Comparison of ENCODE assay signal across 12 cellular contexts in genomic region chr2:105771841-105772240, GRCh38. TPM values are rescaled to one million over a fixed set of nuclear protein-coding genes. Genes with fewer than 3 reads are reported as not detected.
A peak's percentile ranks its signal among the peaks of the same experiment; 100 is the strongest.
DNase-seq lines count a peak whose midpoint lies in the region; TF ChIP-seq lines count a peak whose summit lies in the region.
"Had no signal": no experiment of that assay in that cellular context is flagged by ENCODE, and none has a peak within 500 bp of the region (broad histone marks: within the 10 kb centered on the region; RNA-seq: fewer than 3 reads in every experiment).

No MANE protein-coding gene starts in this region.

- H3K9ac ChIP-seq in smooth muscle cell (ENCODE audit: low read depth): no peak overlapping the region

- H3K27me3 ChIP-seq in hepatocyte: no peaks in the 10 kb centered on the region
- no peaks in the 10 kb centered on the region for H3K27me3 ChIP-seq in smooth muscle cell (ENCODE audit: low read depth)
- no peaks in the 10 kb centered on the region for H3K27me3 ChIP-seq in suprapubic skin

- H3K4me1 ChIP-seq in hepatocyte (ENCODE audit: insufficient read depth) (peaks cover 14% of the 10 kb centered on the region), smooth muscle cell (ENCODE audit: low read depth) (peaks cover 5% of the 10 kb centered on the region), suprapubic skin (peaks cover 39% of the 10 kb centered on the region)

- 49% methylated on average over 9 of the region's 9 CpGs for WGBS in hepatocyte (ENCODE audit: low lambda C conversion rate, missing lambda C conversion rate)
- 43% methylated on average over 9 of the region's 9 CpGs for WGBS in smooth muscle cell (ENCODE audit: low lambda C conversion rate)
- WGBS in suprapubic skin: 53% methylated on average over 9 of the region's 9 CpGs

- H3K27ac ChIP-seq in RWPE1 (peak overlapping the region; percentile 30; the same call in 1 of the 2 replicates), angular gyrus (ENCODE audit: low read depth, low read length) (peak overlapping the region; percentile 13), hepatocyte (peak overlapping the region; percentile 39), smooth muscle cell (ENCODE audit: low read depth) (peak overlapping the region; percentile 36), suprapubic skin (no peak overlapping the region)
- H3K27ac ChIP-seq: VCaP had no signal

- in situ Hi-C loops in GM13977 (cut with MboI; ENCODE audit: low pct_unique_long_range_greater_than_20kb, low sequenced_read_pairs, unreplicated experiment): no loop called here

- POLR2A ChIA-PET in RWPE1 (lab: Yijun Ruan, JAX; ENCODE audit: low non-redundant PET): no interaction called here

- H3F3A ChIP-seq in smooth muscle cell (ENCODE audit: low read depth): no peaks in the 10 kb centered on the region

- H3K4me3 ChIP-seq in hepatocyte: no peak overlapping the region
- no peak overlapping the region for H3K4me3 ChIP-seq in smooth muscle cell
- no peak overlapping the region for H3K4me3 ChIP-seq in suprapubic skin

- TF ChIP-seq EP300 in suprapubic skin (IDR thresholded peaks at IDR 0.05): no peak

- TF ChIP-seq POLR2A in suprapubic skin (IDR thresholded peaks at IDR 0.05): no peak

- H3K79me2 ChIP-seq in hepatocyte: peaks cover 100% of the 10 kb centered on the region
- peaks cover 90% of the 10 kb centered on the region for H3K79me2 ChIP-seq in smooth muscle cell (ENCODE audit: low read depth)

- H4K20me1 ChIP-seq in hepatocyte (ENCODE audit: insufficient read depth, poor library complexity, severe bottlenecking) (peaks cover 81% of the 10 kb centered on the region), smooth muscle cell (ENCODE audit: low read depth) (peaks cover 95% of the 10 kb centered on the region)

- H3K36me3 ChIP-seq in hepatocyte (replicated peaks; ENCODE audit: insufficient read depth, low read depth): no peaks in the 10 kb centered on the region
- H3K36me3 ChIP-seq in smooth muscle cell (ENCODE audit: low read depth): no peaks in the 10 kb centered on the region
- peaks cover 4% of the 10 kb centered on the region for H3K36me3 ChIP-seq in suprapubic skin

- no peak overlapping the region for H2AFZ ChIP-seq in hepatocyte
- no peak overlapping the region for H2AFZ ChIP-seq in smooth muscle cell (ENCODE audit: low read depth)

- CTCF ChIA-PET in RWPE1 (lab: Yijun Ruan, JAX): interaction anchor here (0.7 kb wide), 1 partner anchor 746 kb away, joined by 3 read pairs; no protein-coding TSS in a partner anchor

- H3K9me3 ChIP-seq in hepatocyte (ENCODE audit: low read depth) (no peaks in the 10 kb centered on the region), smooth muscle cell (replicated peaks; ENCODE audit: low read depth) (no peaks in the 10 kb centered on the region), suprapubic skin (no peaks in the 10 kb centered on the region)

- no peaks in the 10 kb centered on the region for H3K9me2 ChIP-seq in hepatocyte (replicated peaks; ENCODE audit: insufficient read depth)

- TF ChIP-seq CTCF in RWPE1 (conservative IDR thresholded peaks at IDR 0.05; ENCODE audit: low read depth) (no peak), hepatocyte (IDR thresholded peaks at IDR 0.05; ENCODE audit: poor library complexity) (no peak), smooth muscle cell (IDR thresholded peaks at IDR 0.05; ENCODE audit: borderline replicate concordance, insufficient read depth, poor library complexity, severe bottlenecking) (no peak), suprapubic skin (IDR thresholded peaks at IDR 0.05) (no peak), GM13977 (IDR thresholded peaks at IDR 0.05; ENCODE audit: extremely low read depth, insufficient read depth, missing control alignments) (no peak)

- peak overlapping the region; percentile 56 for H3K4me2 ChIP-seq in hepatocyte
- peak overlapping the region; percentile 21 for H3K4me2 ChIP-seq in smooth muscle cell

- DNase-seq in RWPE1 (ENCODE audit: low spot score) (no peak), hepatocyte (ENCODE audit: low spot score) (peak; percentile 47), smooth muscle cell (lab: John Stamatoyannopoulos, UW; ENCODE audit: unreplicated experiment) (no peak), NCI-H2171 treated with DMSO at 0.1 percent for 48 hours (lab: John Stamatoyannopoulos, UW) (no peak), suprapubic skin (ENCODE audit: low spot score in 2 of 2) (no peak), GM13977 (ENCODE audit: low spot score) (no peak)
- DNase-seq: DND-41, foreskin melanocyte, GOT3, NCI-H1048 had no signal

RNA-seq across cellular contexts. Expression of gene NCK2, which starts 27.1 kb away (rescaled TPM):
- total RNA-seq in hepatocyte: 71.9 and 72.6 TPM in 2 replicates
- 80.3 and 100 TPM in 2 replicates for polyA plus RNA-seq in hepatocyte
- total RNA-seq in smooth muscle cell: 25.0 and 29.0 TPM in 2 replicates
- polyA plus RNA-seq in smooth muscle cell: 44.8 and 50.5 TPM in 2 replicates
- 10 to 100 TPM; 40.1 to 59.4 (median 49.2) TPM for total RNA-seq in suprapubic skin
